Comparison of ENCODE assay signal across 23 cellular contexts in genomic region chr19:28636706-28637105, GRCh38.
"Had no signal": no experiment of that assay in that cellular context is flagged by ENCODE, and none has a peak within 500 bp of the region (broad histone marks: within the 10 kb centered on the region; RNA-seq: fewer than 3 reads in every experiment).

No MANE protein-coding gene starts in this region.

- H3K4me1 ChIP-seq: SJSA1 had no signal

- H3K27ac ChIP-seq: SJSA1, SK-N-MC had no signal

- H3K36me3 ChIP-seq: MG63, SJSA1 had no signal

- H3K27me3 ChIP-seq: MG63, SJSA1 had no signal

- ATAC-seq: HepG2 had no signal

- DNase-seq: IMR-90, Karpas-422, KG1, MG63, NCI-H1092, NCI-H1105 treated with DMSO at 0.1 percent for 48 hours, NCI-H1417 treated with DMSO at 0.1 percent for 48 hours, NCI-H146, NCI-H1694 treated with DMSO at 0.1 percent for 48 hours, NCI-H1930, NCI-H2081, NCI-H2107, NCI-H2227 treated with DMSO at 0.1 percent for 48 hours, NCI-H524, NCI-H69, NCI-H774, Right ventricle myocardium superior, RPMI8226, SIG-M5 had no signal

- H3K9me3 ChIP-seq: MG63, SJSA1 had no signal

- FAIRE-seq: HepG2, RCC 7860 had no signal

- H3K4me3 ChIP-seq: MG63, SJSA1, SK-N-MC had no signal
